In genomic region chr1:2232255-2232915, GRCh38 we compare ENCODE assay signal across 1 cellular context.
TF ChIP-seq lines count a peak whose summit lies in the region.

No MANE protein-coding gene starts in this region.

TF ChIP-seq in HepG2, 621 proteins besides CTCF, POLR2A, EP300 and RAD21 (continued from another document and continues in another):
- TF ChIP-seq ARNTL (CRISPR knock-in tag; IDR thresholded peaks at IDR 0.05): peak; percentile 74
- TF ChIP-seq FOXM1 (CRISPR knock-in tag; IDR thresholded peaks at IDR 0.05): no peak
- TF ChIP-seq ZNF10 (CRISPR knock-in tag; IDR thresholded peaks at IDR 0.05; ENCODE audit: borderline replicate concordance, low read depth): no peak
- no peak for TF ChIP-seq MLXIP (CRISPR knock-in tag; IDR thresholded peaks at IDR 0.05; ENCODE audit: borderline replicate concordance)
- no peak; the same call in 1 of the 2 replicates for TF ChIP-seq SIN3A (IDR thresholded peaks at IDR 0.05; ENCODE audit: borderline replicate concordance, low read depth, low read length)
- no peak for TF ChIP-seq PCBP2 (optimal IDR thresholded peaks at IDR 0.05; ENCODE audit: low read depth, low read length, poor library complexity, severe bottlenecking)
- TF ChIP-seq HMGXB3 (CRISPR knock-in tag; IDR thresholded peaks at IDR 0.05; ENCODE audit: borderline replicate concordance): peak; percentile 76; the same call in 1 of the 2 replicates
- no peak for TF ChIP-seq SP1 (IDR thresholded peaks at IDR 0.05)
- TF ChIP-seq SP1 (CRISPR knock-in tag; IDR thresholded peaks at IDR 0.05): no peak; the same call in 1 of the 2 replicates
- 0 out of 2 replicates have a peak, but pooled peaks have one; percentile 21 for TF ChIP-seq CCDC6 (CRISPR knock-in tag; IDR thresholded peaks at IDR 0.05)
- no peak for TF ChIP-seq U2AF1 (optimal IDR thresholded peaks at IDR 0.05; ENCODE audit: low read depth, low read length)
- TF ChIP-seq CBX2 (IDR thresholded peaks at IDR 0.05; ENCODE audit: low read depth, low read length): no peak
- no peak for TF ChIP-seq CBX2 (CRISPR knock-in tag; IDR thresholded peaks at IDR 0.05; ENCODE audit: low read depth)
- peak; percentile 30; the same call in 1 of the 2 replicates for TF ChIP-seq MYC (CRISPR knock-in tag; IDR thresholded peaks at IDR 0.05; ENCODE audit: borderline replicate concordance)
- no peak for TF ChIP-seq CSRNP1 (CRISPR knock-in tag; IDR thresholded peaks at IDR 0.05)
- TF ChIP-seq FOXK2 (IDR thresholded peaks at IDR 0.05): no peak
- TF ChIP-seq BRCA1 (CRISPR knock-in tag; IDR thresholded peaks at IDR 0.05): no peak
- TF ChIP-seq TFDP1 (CRISPR knock-in tag; IDR thresholded peaks at IDR 0.05; ENCODE audit: borderline replicate concordance): no peak
- no peak for TF ChIP-seq ZNF614 (CRISPR knock-in tag; IDR thresholded peaks at IDR 0.05; ENCODE audit: borderline replicate concordance)
- TF ChIP-seq CCAR2 (optimal IDR thresholded peaks at IDR 0.05; ENCODE audit: low read depth, low read length): no peak
- no peak for TF ChIP-seq SETDB1 (CRISPR knock-in tag; IDR thresholded peaks at IDR 0.05; ENCODE audit: borderline replicate concordance)
- TF ChIP-seq NR1H2 (CRISPR knock-in tag; IDR thresholded peaks at IDR 0.05; ENCODE audit: borderline replicate concordance, low read depth): no peak
- no peak for TF ChIP-seq ZNF234 (CRISPR knock-in tag; conservative IDR thresholded peaks at IDR 0.05)
- no peak for TF ChIP-seq ZNF101 (CRISPR knock-in tag; IDR thresholded peaks at IDR 0.05; ENCODE audit: borderline replicate concordance, low read depth)
- TF ChIP-seq HNRNPLL (IDR thresholded peaks at IDR 0.05; ENCODE audit: low read depth, low read length, poor library complexity, severe bottlenecking): no peak
- no peak for TF ChIP-seq PRDM4 (CRISPR knock-in tag; IDR thresholded peaks at IDR 0.05; ENCODE audit: borderline replicate concordance)
- TF ChIP-seq MTA3 (CRISPR knock-in tag; IDR thresholded peaks at IDR 0.05): no peak
- no peak for TF ChIP-seq ZNF562 (CRISPR knock-in tag; IDR thresholded peaks at IDR 0.05; ENCODE audit: borderline replicate concordance)
- TF ChIP-seq RBM22 (optimal IDR thresholded peaks at IDR 0.05; ENCODE audit: low read length): peak; percentile 93
- TF ChIP-seq HDAC6 (IDR thresholded peaks at IDR 0.05; ENCODE audit: low read depth, low read length): no peak
- TF ChIP-seq ZSCAN25 (CRISPR knock-in tag; IDR thresholded peaks at IDR 0.05): no peak; the same call in 1 of the 2 replicates
- TF ChIP-seq ZFY (CRISPR knock-in tag; IDR thresholded peaks at IDR 0.05): no peak
- TF ChIP-seq CBX5 (CRISPR knock-in tag; IDR thresholded peaks at IDR 0.05; ENCODE audit: borderline replicate concordance): peak; percentile 34; the same call in 1 of the 2 replicates
- no peak for TF ChIP-seq ATF3 (CRISPR knock-in tag; IDR thresholded peaks at IDR 0.05)
- peak; percentile 80; the same call in 1 of the 2 replicates for TF ChIP-seq FOXJ3 (CRISPR knock-in tag; IDR thresholded peaks at IDR 0.05; ENCODE audit: borderline replicate concordance)
- peak; percentile 96 for TF ChIP-seq ZNF746 (CRISPR knock-in tag; IDR thresholded peaks at IDR 0.05)
- peak; percentile 82 for TF ChIP-seq ARID5B (CRISPR knock-in tag; IDR thresholded peaks at IDR 0.05)
- TF ChIP-seq ZGPAT (CRISPR knock-in tag; IDR thresholded peaks at IDR 0.05): peak; percentile 49; the same call in 1 of the 2 replicates
- no peak for TF ChIP-seq ARNT (IDR thresholded peaks at IDR 0.05)
- TF ChIP-seq ZNF709 (CRISPR knock-in tag; IDR thresholded peaks at IDR 0.05): no peak
- TF ChIP-seq PHF8 (CRISPR knock-in tag; IDR thresholded peaks at IDR 0.05): no peak
- no peak for TF ChIP-seq MZF1 (CRISPR knock-in tag; IDR thresholded peaks at IDR 0.05; ENCODE audit: borderline replicate concordance)
